28 cellular contexts compared by ENCODE assay signal in the genomic region with DNA sequence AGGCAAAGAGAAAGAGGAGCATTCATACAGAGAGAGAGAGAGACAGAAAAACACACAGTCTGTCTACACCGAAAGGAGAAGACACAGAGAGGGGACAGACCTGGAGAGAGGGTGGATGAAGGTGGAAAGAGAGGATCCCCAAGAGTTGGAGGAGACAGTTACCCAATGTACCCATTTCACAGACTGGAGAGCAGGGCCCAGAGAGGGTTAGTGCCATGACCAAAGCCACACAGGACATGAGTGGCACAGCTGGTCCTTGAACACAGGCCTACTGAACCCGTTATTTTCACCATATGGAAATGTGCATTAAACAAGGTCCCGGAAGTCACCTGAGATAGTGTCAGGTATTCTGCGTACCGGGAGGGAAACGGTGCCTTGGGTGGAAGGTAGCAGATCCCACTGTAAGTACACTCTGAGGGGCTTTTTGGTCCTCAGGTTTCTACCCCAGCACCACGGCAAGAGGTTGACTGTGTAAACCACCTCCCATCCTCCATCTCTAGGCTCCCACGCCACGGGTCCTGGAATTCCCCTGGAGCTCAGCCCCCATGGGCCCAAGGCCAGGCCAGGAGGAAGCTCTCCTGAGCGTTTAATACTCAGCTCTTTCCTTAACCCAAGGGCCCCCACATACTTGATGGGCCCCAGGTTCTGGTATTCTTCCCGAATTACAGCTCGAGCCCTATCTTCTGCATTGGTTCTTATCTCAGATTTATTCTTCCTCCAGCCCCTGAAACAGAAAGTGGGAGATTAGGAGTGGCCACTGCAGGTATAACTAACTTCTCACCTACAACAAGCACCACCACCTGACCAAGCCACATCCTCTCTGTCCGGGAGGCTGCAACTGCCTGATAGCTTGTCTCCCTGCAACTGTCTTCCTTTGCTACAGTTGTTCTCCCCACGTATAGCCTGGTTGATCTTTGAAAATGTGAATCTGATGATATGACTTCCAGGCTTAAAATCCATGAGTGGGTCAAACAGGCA. TPM values are rescaled to one million over a fixed set of nuclear protein-coding genes. Genes with fewer than 3 reads are reported as not detected.
A peak's percentile ranks its signal among the peaks of the same experiment; 100 is the strongest.
DNase-seq lines count a peak whose midpoint lies in the region; ATAC-seq, FAIRE-seq and TF ChIP-seq lines count a peak whose summit lies in the region.
"Had no signal": no experiment of that assay in that cellular context is flagged by ENCODE, and none has a peak within 500 bp of the region (broad histone marks: within the 10 kb centered on the region; RNA-seq: fewer than 3 reads in every experiment).

No MANE protein-coding gene starts in this region.

- H3K27ac Mint-ChIP-seq in activated CD4-positive, alpha-beta T cell treated with anti-CD3 and anti-CD28 coated beads, Interleukin-2, amount 10 ng/mL, durations not matched to agents 7 days and 5 days, result no peak overlapping the region
- no peak overlapping the region for H3K27ac Mint-ChIP-seq in stimulated activated memory B cell treated with anti-CD40 and anti-IgM and Interleukin-4, amounts not matched to agents 10 μg/mL and 1 μg/mL and 100 μg/mL, for 72 hours
- no peak overlapping the region for H3K27ac Mint-ChIP-seq in type B pancreatic cell
- H3K27ac Mint-ChIP-seq: stimulated activated naive CD8-positive, alpha-beta T cell treated with anti-CD3 and anti-CD28 coated beads, Interleukin-15, Interleukin-2, amounts not matched to agents 100 ng/mL and 50 ng/mL, for 24 hours; T-cell had no signal

- H3K9me1 ChIP-seq in K562 (ENCODE audit: control insufficient read depth, insufficient read depth, low read length), result no peaks in the 10 kb centered on the region

- H3K79me2 ChIP-seq in Loucy (ENCODE audit: insufficient read depth, low read length) (no peaks in the 10 kb centered on the region), K562 (ENCODE audit: control insufficient read depth, insufficient read depth, low read length) (no peaks in the 10 kb centered on the region)

- in situ Hi-C loops in K562 (cut with MboI), result no loop called here

- H3K9me3 Mint-ChIP-seq in activated CD4-positive, alpha-beta T cell treated with anti-CD3 and anti-CD28 coated beads, Interleukin-2, amount 10 ng/mL, durations not matched to agents 7 days and 5 days, result no peaks in the 10 kb centered on the region
- H3K9me3 Mint-ChIP-seq in stimulated activated memory B cell treated with anti-CD40 and anti-IgM and Interleukin-4, amounts not matched to agents 10 μg/mL and 1 μg/mL and 100 μg/mL, for 72 hours, result no peaks in the 10 kb centered on the region
- no peaks in the 10 kb centered on the region for H3K9me3 Mint-ChIP-seq in type B pancreatic cell
- H3K9me3 Mint-ChIP-seq: stimulated activated naive CD8-positive, alpha-beta T cell treated with anti-CD3 and anti-CD28 coated beads, Interleukin-15, Interleukin-2, amounts not matched to agents 100 ng/mL and 50 ng/mL, for 24 hours; T-cell had no signal

- H2AFZ ChIP-seq in Loucy (ENCODE audit: low read length) (no peak overlapping the region), K562 (ENCODE audit: low read depth, low read length) (no peak overlapping the region)

- H3K4me1 ChIP-seq in Loucy (ENCODE audit: insufficient read depth, low read length, poor library complexity, severe bottlenecking) (peaks cover 38% of the 10 kb centered on the region), K562 (replicated peaks in 1 of 2; ENCODE audit: control insufficient read depth in 2 of 2, insufficient read depth in 2 of 2, low read length in 2 of 2) (no peaks in the 10 kb centered on the region)
- H3K4me1 ChIP-seq: thyroid gland had no signal

- 51% methylated on average over 14 of the region's 14 CpGs for WGBS in K562 (ENCODE audit: insufficient coverage, low coverage, missing lambda C conversion rate)

- peak overlapping the region; percentile 53 for H3K4me3 ChIP-seq in Loucy (ENCODE audit: low read length, poor library complexity, severe bottlenecking)
- H3K4me3 ChIP-seq in K562, result no peak overlapping the region
- H3K4me3 ChIP-seq: thyroid gland had no signal

- H3K27me3 Mint-ChIP-seq in activated CD4-positive, alpha-beta T cell treated with anti-CD3 and anti-CD28 coated beads, Interleukin-2, amount 10 ng/mL, durations not matched to agents 7 days and 5 days, result peaks cover 17% of the 10 kb centered on the region
- no peaks in the 10 kb centered on the region for H3K27me3 Mint-ChIP-seq in stimulated activated memory B cell treated with anti-CD40 and anti-IgM and Interleukin-4, amounts not matched to agents 10 μg/mL and 1 μg/mL and 100 μg/mL, for 72 hours
- no peaks in the 10 kb centered on the region for H3K27me3 Mint-ChIP-seq in type B pancreatic cell
- H3K27me3 Mint-ChIP-seq: stimulated activated naive CD8-positive, alpha-beta T cell treated with anti-CD3 and anti-CD28 coated beads, Interleukin-15, Interleukin-2, amounts not matched to agents 100 ng/mL and 50 ng/mL, for 24 hours; T-cell had no signal

- no TSS peak for BruUV-seq in K562 (replicated peaks; lab: Mats Ljungman, UMichigan)

- H3K36me3 Mint-ChIP-seq in activated CD4-positive, alpha-beta T cell treated with anti-CD3 and anti-CD28 coated beads, Interleukin-2, amount 10 ng/mL, durations not matched to agents 7 days and 5 days (ENCODE audit: low read depth), result no peaks in the 10 kb centered on the region
- no peaks in the 10 kb centered on the region for H3K36me3 Mint-ChIP-seq in stimulated activated memory B cell treated with anti-CD40 and anti-IgM and Interleukin-4, amounts not matched to agents 10 μg/mL and 1 μg/mL and 100 μg/mL, for 72 hours
- peaks cover 3% of the 10 kb centered on the region for H3K36me3 Mint-ChIP-seq in type B pancreatic cell
- H3K36me3 Mint-ChIP-seq: T-cell had no signal

- no peaks in the 10 kb centered on the region for H3K9me3 ChIP-seq in Loucy (ENCODE audit: insufficient read depth, low read depth, low read length)
- no peaks in the 10 kb centered on the region for H3K9me3 ChIP-seq in K562 (replicated peaks; ENCODE audit: control insufficient read depth, insufficient read depth, low read depth, low read length)
- H3K9me3 ChIP-seq: thyroid gland had no signal

- POLR2A ChIA-PET in activated CD4-positive, alpha-beta T cell treated with anti-CD3 and anti-CD28 coated beads, Interleukin-2, amount 10 ng/mL, durations not matched to agents 7 days and 5 days (lab: Charles Lee), result no interaction called here
- POLR2A ChIA-PET in K562 (lab: Yijun Ruan, JAX), result interaction anchor here (0.7 to 0.8 kb wide), 2 partner anchors 26 to 51 kb away, joined by 5 to 6 read pairs; no protein-coding TSS in a partner anchor

- TF ChIP-seq RAD21 in K562 (CRISPR knock-in tag; conservative IDR thresholded peaks at IDR 0.05 in 1 of 2, IDR thresholded peaks at IDR 0.05 in 1 of 2), result no peak

- TF ChIP-seq EP300 in K562 (IDR thresholded peaks at IDR 0.05; ENCODE audit: low read length), result no peak

- H4K20me1 ChIP-seq in Loucy (ENCODE audit: insufficient read depth, low read length, poor library complexity, severe bottlenecking) (no peaks in the 10 kb centered on the region), K562 (replicated peaks; ENCODE audit: control insufficient read depth, insufficient read depth, low read length) (no peaks in the 10 kb centered on the region)

- H3K27ac ChIP-seq in K562 (ENCODE audit: extremely low read depth, low read depth, low read length), result no peak overlapping the region
- H3K27ac ChIP-seq: thyroid gland had no signal

- H3K4me2 ChIP-seq in Loucy (ENCODE audit: low read depth, low read length, poor library complexity, severe bottlenecking) (peak overlapping the region; percentile 69), K562 (ENCODE audit: insufficient read depth, low read length) (no peak overlapping the region)

- no peak for TF ChIP-seq POLR2A in K562 (conservative IDR thresholded peaks at IDR 0.05)

- intact Hi-C loops in K562 (cut with micrococcal nuclease), result no loop called here

- ATAC-seq in K562 (no peak), HG03039 (IDR thresholded peaks at IDR 0.05; ENCODE audit: unreplicated experiment) (no peak), HG03025 (IDR thresholded peaks at IDR 0.05; ENCODE audit: low FRiP score, unreplicated experiment) (no peak)
- ATAC-seq in stimulated activated memory B cell treated with anti-CD40 and anti-IgM and Interleukin-4, amounts not matched to agents 10 μg/mL and 1 μg/mL and 100 μg/mL, for 72 hours, result peak; percentile 16
- ATAC-seq: activated CD4-positive, CD25-positive, alpha-beta regulatory T cell treated with anti-CD3 and anti-CD28 coated beads, Interleukin-2, amount 50 U/mL, for 24 hours; HCT116 had no signal

- no peaks in the 10 kb centered on the region for H3K36me3 ChIP-seq in Loucy (ENCODE audit: insufficient read depth, low read length)
- H3K36me3 ChIP-seq in K562 (ENCODE audit: control insufficient read depth, insufficient read depth, low read length), result no peaks in the 10 kb centered on the region
- H3K36me3 ChIP-seq: thyroid gland had no signal

- H3F3A ChIP-seq in Loucy (ENCODE audit: low read depth), result peaks cover 3% of the 10 kb centered on the region; the same call in 1 of the 2 replicates

- H3K9me2 ChIP-seq in Loucy (replicated peaks; ENCODE audit: low read depth, low read length), result no peaks in the 10 kb centered on the region

- no peaks in the 10 kb centered on the region for H3K27me3 ChIP-seq in Loucy (ENCODE audit: insufficient read depth, low read length, poor library complexity, severe bottlenecking)
- no peaks in the 10 kb centered on the region for H3K27me3 ChIP-seq in K562 (ENCODE audit: control insufficient read depth in 2 of 2, insufficient read depth in 2 of 2, low read length in 2 of 2)
- H3K27me3 ChIP-seq: thyroid gland had no signal

- TF ChIP-seq CTCF in Loucy (conservative IDR thresholded peaks at IDR 0.05; ENCODE audit: low read length) (no peak), K562 (IDR thresholded peaks at IDR 0.05 in 2 of 3, conservative IDR thresholded peaks at IDR 0.05 in 1 of 3; ENCODE audit: insufficient read depth in 2 of 3, low read depth in 1 of 3, low read length in 3 of 3) (no peak), type B pancreatic cell (conservative IDR thresholded peaks at IDR 0.05) (no peak)

- FAIRE-seq in K562 (lab: Jason Lieb, UNC), result no peak
- FAIRE-seq: bronchial epithelial cell, kidney, TTC549 had no signal

- peak; percentile 19 for DNase-seq in activated CD4-positive, alpha-beta T cell treated with anti-CD3 and anti-CD28 coated beads, Interleukin-2, amount 10 ng/mL, durations not matched to agents 7 days and 5 days
- no peak for DNase-seq in activated CD4-positive, alpha-beta T cell treated with anti-CD3 and anti-CD28 coated beads for 4 hours
- DNase-seq in K562 (ENCODE audit: extremely low read depth in 1 of 4, low spot score in 3 of 4), result no peak
- DNase-seq in type B pancreatic cell (ENCODE audit: extremely low spot score, unreplicated experiment), result no peak
- DNase-seq: activated naive CD4-positive, alpha-beta T cell treated with anti-CD3 and anti-CD28 coated beads, Interleukin-2, amount 50 U/mL, for 16 hours; activated T-cell treated with anti-CD3 and anti-CD28 coated beads, Interleukin-2, amount 50 U/mL, for 48 hours; kidney; NCI-H1105; NCI-H2029; NCI-H69; stimulated activated CD4-positive, alpha-beta T cell treated with anti-CD3 and anti-CD28 coated beads, Interleukin-15, amount 100 ng/mL, for 24 hours; T-cell; thyroid gland had no signal

- CTCF ChIA-PET in activated CD4-positive, alpha-beta T cell treated with anti-CD3 and anti-CD28 coated beads, Interleukin-2, amount 10 ng/mL, durations not matched to agents 7 days and 5 days (lab: Charles Lee), result interaction anchor here (0.7 kb wide), 1 partner anchor 14 kb away, joined by 3 read pairs; no protein-coding TSS in a partner anchor
- CTCF ChIA-PET in K562 (lab: Yijun Ruan, JAX; ENCODE audit: low intra/inter-chr PET ratio), result no interaction called here

- H3K4me3 Mint-ChIP-seq in activated CD4-positive, alpha-beta T cell treated with anti-CD3 and anti-CD28 coated beads, Interleukin-2, amount 10 ng/mL, durations not matched to agents 7 days and 5 days, result no peak overlapping the region
- H3K4me3 Mint-ChIP-seq in stimulated activated memory B cell treated with anti-CD40 and anti-IgM and Interleukin-4, amounts not matched to agents 10 μg/mL and 1 μg/mL and 100 μg/mL, for 72 hours, result no peak overlapping the region
- no peak overlapping the region for H3K4me3 Mint-ChIP-seq in type B pancreatic cell
- H3K4me3 Mint-ChIP-seq: stimulated activated naive CD8-positive, alpha-beta T cell treated with anti-CD3 and anti-CD28 coated beads, Interleukin-15, Interleukin-2, amounts not matched to agents 100 ng/mL and 50 ng/mL, for 24 hours; T-cell had no signal

- peaks cover 9% of the 10 kb centered on the region for H3K4me1 Mint-ChIP-seq in activated CD4-positive, alpha-beta T cell treated with anti-CD3 and anti-CD28 coated beads, Interleukin-2, amount 10 ng/mL, durations not matched to agents 7 days and 5 days
- no peaks in the 10 kb centered on the region for H3K4me1 Mint-ChIP-seq in stimulated activated memory B cell treated with anti-CD40 and anti-IgM and Interleukin-4, amounts not matched to agents 10 μg/mL and 1 μg/mL and 100 μg/mL, for 72 hours
- no peaks in the 10 kb centered on the region for H3K4me1 Mint-ChIP-seq in type B pancreatic cell (ENCODE audit: unreplicated experiment)

- peak overlapping the region; percentile 54 for H3K9ac ChIP-seq in Loucy (ENCODE audit: low read depth, low read length, poor library complexity, severe bottlenecking)
- no peak overlapping the region; a peak in 1 of 4 replicates for H3K9ac ChIP-seq in K562 (ENCODE audit: insufficient read depth in 1 of 2, low read depth in 2 of 2, low read length in 2 of 2)

RNA-seq across cellular contexts. Expression of gene OCSTAMP, which starts 38.4 kb away (rescaled TPM):
- total RNA-seq in activated CD4-positive, alpha-beta T cell treated with anti-CD3 and anti-CD28 coated beads, Interleukin-2, amount 10 ng/mL, durations not matched to agents 7 days and 5 days, result not detected
- not detected in 2 replicates for total RNA-seq in K562 (2011; cell fraction: chromatin; rRNA removed; ENCODE audit: low replicate concordance)
- total RNA-seq in K562 (2011; cell fraction: nucleolus; rRNA removed), result not detected in 2 replicates
- total RNA-seq in K562 (2011; cell fraction: nucleoplasm; rRNA removed), result not detected in 2 replicates
- total RNA-seq in K562 (2014; rRNA removed), result not detected in 2 replicates
- not detected in 2 replicates for total RNA-seq in K562 (2014; rRNA removed; fragmentation: Illumina TruSeq; extraction: Trizol)
- total RNA-seq in K562 (2015; rRNA removed; fragmentation: Illumina TruSeq; extraction: Trizol), result not detected in 2 replicates
- total RNA-seq in K562 (2021), result not detected in 2 replicates
- polyA plus RNA-seq in K562 (2011; rRNA removed), result not detected in 2 replicates
- polyA plus RNA-seq in K562 (2011; cell fraction: cytosol; rRNA removed), result not detected in 2 replicates
- polyA plus RNA-seq in K562 (2011; cell fraction: nucleus; rRNA removed), result 0.06 TPM in 1 of 2 replicates, not detected in the other
- not detected in 2 replicates for polyA plus RNA-seq in K562 (2012)
- not detected in 2 replicates for polyA plus RNA-seq in K562 (2014; fragmentation: Illumina TruSeq; extraction: Trizol)
- polyA plus RNA-seq in K562 (2014; fragmentation: Nextera tagmentation; extraction: Ambion mirVana), result not detected
- polyA plus RNA-seq in K562 (2014; rRNA removed), result not detected in 2 replicates
- not detected in 2 replicates for polyA minus RNA-seq in K562 (2011; rRNA and poly(A)+ RNA removed)
- not detected in 2 replicates for polyA minus RNA-seq in K562 (2011; cell fraction: cytosol; rRNA and poly(A)+ RNA removed)
- polyA minus RNA-seq in K562 (2011; cell fraction: nucleus; rRNA and poly(A)+ RNA removed), result not detected in 2 replicates
- not detected in 2 replicates for total RNA-seq in type B pancreatic cell (ENCODE audit: low replicate concordance)
- total RNA-seq: A172, bronchial epithelial cell, epithelial cell of proximal tubule, kidney, liver, pulmonary artery endothelial cell, RPMI7951, SK-MEL-5, T-cell, thyroid gland had no signal
- polyA plus RNA-seq: liver had no signal
